ENCODE assay signal across 11 cellular contexts in genomic region chr11:65654375-65655349, GRCh38. TPM values are rescaled to one million over a fixed set of nuclear protein-coding genes. Genes with fewer than 3 reads are reported as not detected.
DNase-seq lines count a peak whose midpoint lies in the region; ATAC-seq and TF ChIP-seq lines count a peak whose summit lies in the region.
"Had no signal": no experiment of that assay in that cellular context is flagged by ENCODE, and none has a peak within 500 bp of the region (broad histone marks: within the 10 kb centered on the region; RNA-seq: fewer than 3 reads in every experiment).

No MANE protein-coding gene starts in this region.

- H3K4me3 Mint-ChIP-seq in chondrocyte (ENCODE audit: unreplicated experiment), result no peak overlapping the region
- H3K4me3 Mint-ChIP-seq in natural killer cell treated with Interleukin-12 subunit alpha and Interleukin-12 subunit beta and Interleukin-15 and Interleukin-18, amount 100 ng/mL, for 72 hours, result peak overlapping the region; percentile 17

- no peaks in the 10 kb centered on the region for H3K27me3 Mint-ChIP-seq in chondrocyte (ENCODE audit: low read depth)
- H3K27me3 Mint-ChIP-seq in natural killer cell treated with Interleukin-12 subunit alpha and Interleukin-12 subunit beta and Interleukin-15 and Interleukin-18, amount 100 ng/mL, for 72 hours, result no peaks in the 10 kb centered on the region

- no peaks in the 10 kb centered on the region for H3K27me3 ChIP-seq in GM23248 (replicated peaks; ENCODE audit: insufficient read depth)
- H3K27me3 ChIP-seq: ovary had no signal

- peaks cover 30% of the 10 kb centered on the region for H3K36me3 Mint-ChIP-seq in chondrocyte (ENCODE audit: low read depth)
- H3K36me3 Mint-ChIP-seq in natural killer cell treated with Interleukin-12 subunit alpha and Interleukin-12 subunit beta and Interleukin-15 and Interleukin-18, amount 100 ng/mL, for 72 hours, result peaks cover 21% of the 10 kb centered on the region

- H3K4me3 ChIP-seq in GM23248 (no peak overlapping the region), foreskin fibroblast (ENCODE audit: low read depth in 1 of 2, low read length in 2 of 2) (no peak overlapping the region)
- H3K4me3 ChIP-seq: ovary had no signal

- H3F3A ChIP-seq in GM23248 (ENCODE audit: insufficient read depth), result peaks cover 56% of the 10 kb centered on the region

- H3K4me2 ChIP-seq in GM23248 (ENCODE audit: unreplicated experiment), result no peak overlapping the region

- H3K9me3 ChIP-seq in GM23248 (ENCODE audit: low read depth), result no peaks in the 10 kb centered on the region
- H3K9me3 ChIP-seq: ovary had no signal

- TF ChIP-seq POLR2A in GM18505 (IDR thresholded peaks at IDR 0.05; ENCODE audit: borderline replicate concordance, extremely low read depth, insufficient read depth, insufficient read length), result no peak

- DNase-seq in GM23248, result no peak
- DNase-seq in chondrocyte (ENCODE audit: low spot score), result no peak
- DNase-seq in natural killer cell treated with Interleukin-12 subunit alpha and Interleukin-12 subunit beta and Interleukin-15 and Interleukin-18, amount 100 ng/mL, for 72 hours (ENCODE audit: low spot score), result peak; percentile 56
- DNase-seq in mucosa of gallbladder (ENCODE audit: low spot score), result no peak
- no peak for DNase-seq in foreskin fibroblast
- no peak for DNase-seq in NCI-H748 treated with DMSO at 0.1 percent for 48 hours (lab: John Stamatoyannopoulos, UW)
- DNase-seq: EL, hippocampal formation had no signal

- no peaks in the 10 kb centered on the region for H3K9me2 ChIP-seq in GM23248 (ENCODE audit: insufficient read depth)

- TF ChIP-seq CTCF in C4-2B (conservative IDR thresholded peaks at IDR 0.05), result no peak
- TF ChIP-seq CTCF in chondrocyte (IDR thresholded peaks at IDR 0.05), result no peak
- TF ChIP-seq CTCF in foreskin fibroblast (IDR thresholded peaks at IDR 0.05; ENCODE audit: low read depth, low read length), result no peak

- H4K20me1 ChIP-seq in GM23248 (ENCODE audit: insufficient read depth), result no peaks in the 10 kb centered on the region

- WGBS in GM23248 (ENCODE audit: low coverage in 1 of 2, low lambda C conversion rate in 2 of 2, missing lambda C conversion rate in 2 of 2), 2 experiments, result 77 to 85% methylated on average over 12 to 14 of the region's 14 CpGs

- peaks cover 26% of the 10 kb centered on the region for H3K4me1 Mint-ChIP-seq in chondrocyte (ENCODE audit: low read depth)
- H3K4me1 Mint-ChIP-seq in natural killer cell treated with Interleukin-12 subunit alpha and Interleukin-12 subunit beta and Interleukin-15 and Interleukin-18, amount 100 ng/mL, for 72 hours (ENCODE audit: low read depth in 2 of 2), result peaks cover 53 to 69% of the 10 kb centered on the region in 2 donors

- no peaks in the 10 kb centered on the region for H3K9me3 Mint-ChIP-seq in chondrocyte (ENCODE audit: low read depth)
- H3K9me3 Mint-ChIP-seq in natural killer cell treated with Interleukin-12 subunit alpha and Interleukin-12 subunit beta and Interleukin-15 and Interleukin-18, amount 100 ng/mL, for 72 hours, result no peaks in the 10 kb centered on the region

- H3K36me3 ChIP-seq in GM23248 (ENCODE audit: low read depth), result peaks cover 43% of the 10 kb centered on the region; the same call in 1 of the 2 replicates
- H3K36me3 ChIP-seq: ovary had no signal

- in situ Hi-C loops in GM23248 (cut with MboI), result no loop called here

- H3K27ac ChIP-seq in C4-2B (peak overlapping the region; percentile 80), GM23248 (peak overlapping the region; percentile 88; the same call in 1 of the 2 replicates)

- ATAC-seq in natural killer cell treated with Interleukin-12 subunit alpha and Interleukin-12 subunit beta and Interleukin-15 and Interleukin-18, amount 100 ng/mL, for 72 hours, result no peak
- ATAC-seq in GM18505 (IDR thresholded peaks at IDR 0.05; ENCODE audit: unreplicated experiment), result no peak

- H3K4me1 ChIP-seq in GM23248 (ENCODE audit: insufficient read depth), result peaks cover 10% of the 10 kb centered on the region

- peak overlapping the region; percentile 98 for H3K27ac Mint-ChIP-seq in chondrocyte (ENCODE audit: unreplicated experiment)
- peak overlapping the region; percentile 45 to 84 for H3K27ac Mint-ChIP-seq in natural killer cell treated with Interleukin-12 subunit alpha and Interleukin-12 subunit beta and Interleukin-15 and Interleukin-18, amount 100 ng/mL, for 72 hours

- no peak overlapping the region for H2AFZ ChIP-seq in GM23248

- H3K79me2 ChIP-seq in GM23248 (ENCODE audit: insufficient read depth), result peaks cover 37% of the 10 kb centered on the region

- H3K9ac ChIP-seq in GM23248, result peak overlapping the region; percentile 82; the same call in 1 of the 2 replicates

RNA-seq across cellular contexts. Expression of gene RELA, which starts 8.1 kb away (rescaled TPM):
- 38.4 and 45.1 TPM in 2 replicates for total RNA-seq in GM23248 (2014; rRNA removed; shearing (Covaris generic))
- 67.8 and 74.3 TPM in 2 replicates for polyA plus RNA-seq in GM23248 (2016; fragmentation: Nextera tagmentation; extraction: Ambion mirVana)
- total RNA-seq in chondrocyte (65.3 to 73.6 TPM (median 72.7 TPM) in 3 replicates), mucosa of gallbladder (84.2 TPM)
- 10 to 100 TPM; 85.2 to 96.4 TPM for total RNA-seq in natural killer cell treated with Interleukin-12 subunit alpha and Interleukin-12 subunit beta and Interleukin-15 and Interleukin-18, amount 100 ng/mL, for 72 hours

RNA-seq across cellular contexts. Expression of gene SIPA1, which starts 16.8 kb away (rescaled TPM):
- 15.9 and 16.6 TPM in 2 replicates for total RNA-seq in GM23248 (2014; rRNA removed; shearing (Covaris generic))
- 10.8 and 13.0 TPM in 2 replicates for polyA plus RNA-seq in GM23248 (2016; fragmentation: Nextera tagmentation; extraction: Ambion mirVana)
- 22.7 to 33.3 TPM (median 27.4 TPM) in 3 replicates for total RNA-seq in chondrocyte
- 100 to 1,000 TPM; 139 to 140 TPM for total RNA-seq in natural killer cell treated with Interleukin-12 subunit alpha and Interleukin-12 subunit beta and Interleukin-15 and Interleukin-18, amount 100 ng/mL, for 72 hours
- 74.7 TPM for total RNA-seq in mucosa of gallbladder

RNA-seq across cellular contexts. Expression of gene PCNX3, which starts 39.1 kb away (rescaled TPM):
- total RNA-seq in GM23248 (2014; rRNA removed; shearing (Covaris generic)), result 23.5 and 30.2 TPM in 2 replicates
- 8.1 and 8.6 TPM in 2 replicates for polyA plus RNA-seq in GM23248 (2016; fragmentation: Nextera tagmentation; extraction: Ambion mirVana)
- total RNA-seq in chondrocyte, result 32.6 to 57.7 TPM (median 36.3 TPM) in 3 replicates
- 10 to 100 TPM; 65.1 to 96.9 TPM for total RNA-seq in natural killer cell treated with Interleukin-12 subunit alpha and Interleukin-12 subunit beta and Interleukin-15 and Interleukin-18, amount 100 ng/mL, for 72 hours
- total RNA-seq in mucosa of gallbladder, result 52.5 TPM

RNA-seq across cellular contexts. Expression of gene MAP3K11, which starts 40.6 kb away (rescaled TPM):
- 17.6 and 24.7 TPM in 2 replicates for total RNA-seq in GM23248 (2014; rRNA removed; shearing (Covaris generic))
- polyA plus RNA-seq in GM23248 (2016; fragmentation: Nextera tagmentation; extraction: Ambion mirVana), result 9.5 and 10.6 TPM in 2 replicates
- 30.2 to 34.6 TPM (median 31.6 TPM) in 3 replicates for total RNA-seq in chondrocyte
- 10 to 100 TPM; 81.1 to 83.3 TPM for total RNA-seq in natural killer cell treated with Interleukin-12 subunit alpha and Interleukin-12 subunit beta and Interleukin-15 and Interleukin-18, amount 100 ng/mL, for 72 hours
- total RNA-seq in mucosa of gallbladder, result 85.6 TPM

RNA-seq across cellular contexts. Expression of gene KAT5, which starts 57.4 kb away (rescaled TPM):
- total RNA-seq in GM23248 (2014; rRNA removed; shearing (Covaris generic)), result 36.6 and 47.4 TPM in 2 replicates
- 28.8 and 29.5 TPM in 2 replicates for polyA plus RNA-seq in GM23248 (2016; fragmentation: Nextera tagmentation; extraction: Ambion mirVana)
- total RNA-seq in chondrocyte (39.9 to 53.6 TPM (median 43.2 TPM) in 3 replicates), mucosa of gallbladder (74.7 TPM)
- 10 to 100 TPM; 77.5 to 82.9 TPM for total RNA-seq in natural killer cell treated with Interleukin-12 subunit alpha and Interleukin-12 subunit beta and Interleukin-15 and Interleukin-18, amount 100 ng/mL, for 72 hours
